Comparison of ENCODE assay signal across 16 cellular contexts in genomic region chr17:47853616-47854015, GRCh38. TPM values are rescaled to one million over a fixed set of nuclear protein-coding genes. Genes with fewer than 3 reads are reported as not detected.
DNase-seq lines count a peak whose midpoint lies in the region; ATAC-seq and TF ChIP-seq lines count a peak whose summit lies in the region.
"Had no signal": no experiment of that assay in that cellular context is flagged by ENCODE, and none has a peak within 500 bp of the region (broad histone marks: within the 10 kb centered on the region; RNA-seq: fewer than 3 reads in every experiment).

No MANE protein-coding gene starts in this region.

- H3K4me1 ChIP-seq in GM23338 (ENCODE audit: insufficient read depth) = peaks cover 39% of the 10 kb centered on the region
- peaks cover 22% of the 10 kb centered on the region for H3K4me1 ChIP-seq in left ventricle myocardium inferior

- DNase-seq in GM23338 (ENCODE audit: low spot score) (peak; percentile 16), chondrocyte (ENCODE audit: low spot score) (peak; percentile 20), glutamatergic neuron (no peak), hippocampal formation (lab: John Stamatoyannopoulos, UW) (no peak), left ventricle myocardium inferior (no peak)
- DNase-seq in CD4-positive, alpha-beta T cell = no peak
- DNase-seq: C1 segment of cervical spinal cord; Caco-2; CD8-positive, alpha-beta T cell; DMS153; DND-41; GM23248; H9 had no signal

- no peak for ATAC-seq in GM23338
- no peak for ATAC-seq in CD4-positive, alpha-beta T cell (ENCODE audit: poor library complexity)
- no peak for ATAC-seq in HG03565 (IDR thresholded peaks at IDR 0.05; ENCODE audit: unreplicated experiment)
- ATAC-seq: CD8-positive, alpha-beta T cell; HCT116 had no signal

- H3K36me3 Mint-ChIP-seq in GM23338 (ENCODE audit: low read depth) (no peaks in the 10 kb centered on the region), chondrocyte (ENCODE audit: low read depth) (no peaks in the 10 kb centered on the region), glutamatergic neuron (ENCODE audit: unreplicated experiment) (no peaks in the 10 kb centered on the region), nephron (ENCODE audit: low read depth) (no peaks in the 10 kb centered on the region)
- H3K36me3 Mint-ChIP-seq in CD4-positive, alpha-beta T cell (ENCODE audit: low read depth) = no peaks in the 10 kb centered on the region
- H3K36me3 Mint-ChIP-seq: CD8-positive, alpha-beta T cell had no signal

- H3K9me3 ChIP-seq in CD4-positive, alpha-beta T cell (ENCODE audit: control insufficient read depth, low read length) = no peaks in the 10 kb centered on the region
- no peaks in the 10 kb centered on the region for H3K9me3 ChIP-seq in left ventricle myocardium inferior (replicated peaks)
- H3K9me3 ChIP-seq: Caco-2 had no signal

- no peak overlapping the region for H3K27ac ChIP-seq in GM23338 (ENCODE audit: low read depth)
- H3K27ac ChIP-seq in CD4-positive, alpha-beta T cell (ENCODE audit: low read depth, low read length) = no peak overlapping the region
- H3K27ac ChIP-seq in left ventricle myocardium inferior (replicated peaks) = no peak overlapping the region
- H3K27ac ChIP-seq: GM23248 had no signal

- peaks cover 15% of the 10 kb centered on the region; the same call in 1 of the 2 replicates for H3F3A ChIP-seq in GM23338 (replicated peaks; ENCODE audit: low read depth)

- 0 out of 2 replicates have a peak overlapping the region, but pooled peaks have one; percentile 96 for H3K4me2 ChIP-seq in GM23338

- no peaks in the 10 kb centered on the region; the same call in 1 of the 2 replicates for H3K9me2 ChIP-seq in GM23338 (ENCODE audit: insufficient read depth)

- no peak overlapping the region for H3K4me3 ChIP-seq in GM23338
- no peak overlapping the region for H3K4me3 ChIP-seq in left ventricle myocardium inferior
- H3K4me3 ChIP-seq: GM23248 had no signal

- H3K36me3 ChIP-seq in GM23338 (ENCODE audit: insufficient read depth) = no peaks in the 10 kb centered on the region
- no peaks in the 10 kb centered on the region for H3K36me3 ChIP-seq in left ventricle myocardium inferior

- H3K4me1 Mint-ChIP-seq in GM23338 (peaks cover 55% of the 10 kb centered on the region), chondrocyte (ENCODE audit: low read depth) (peaks cover 14% of the 10 kb centered on the region), glutamatergic neuron (ENCODE audit: low read depth, unreplicated experiment) (peaks cover 17% of the 10 kb centered on the region), nephron (peaks cover 16% of the 10 kb centered on the region)
- peaks cover 16% of the 10 kb centered on the region for H3K4me1 Mint-ChIP-seq in CD4-positive, alpha-beta T cell (ENCODE audit: low read depth)

- no peak overlapping the region for H2AFZ ChIP-seq in GM23338
- H2AFZ ChIP-seq: GM23248 had no signal

- CTCF ChIA-PET in CD4-positive, alpha-beta T cell (lab: Charles Lee) = interaction anchor here (1.5 to 2.8 kb wide), 3 partner anchors 11 to 36 kb away, joined by 3 to 11 read pairs (median 7); no protein-coding TSS in a partner anchor

- peaks cover 77% of the 10 kb centered on the region for H3K27me3 Mint-ChIP-seq in GM23338 (ENCODE audit: insufficient read depth, low read depth, poor library complexity)
- peaks cover 51% of the 10 kb centered on the region for H3K27me3 Mint-ChIP-seq in chondrocyte (ENCODE audit: low read depth)
- H3K27me3 Mint-ChIP-seq in glutamatergic neuron (ENCODE audit: unreplicated experiment) = peaks cover 23% of the 10 kb centered on the region
- peaks cover 94% of the 10 kb centered on the region for H3K27me3 Mint-ChIP-seq in nephron (ENCODE audit: low read depth)
- H3K27me3 Mint-ChIP-seq in CD4-positive, alpha-beta T cell = peaks cover 82% of the 10 kb centered on the region

- H3K79me2 ChIP-seq in GM23338 (replicated peaks; ENCODE audit: insufficient read depth) = no peaks in the 10 kb centered on the region

- no peaks in the 10 kb centered on the region for H3K9me3 Mint-ChIP-seq in GM23338
- H3K9me3 Mint-ChIP-seq in chondrocyte (ENCODE audit: low read depth) = no peaks in the 10 kb centered on the region
- H3K9me3 Mint-ChIP-seq in glutamatergic neuron (ENCODE audit: unreplicated experiment) = peaks cover 2% of the 10 kb centered on the region
- H3K9me3 Mint-ChIP-seq in nephron = no peaks in the 10 kb centered on the region
- H3K9me3 Mint-ChIP-seq in CD4-positive, alpha-beta T cell = no peaks in the 10 kb centered on the region
- H3K9me3 Mint-ChIP-seq: CD8-positive, alpha-beta T cell; H9 had no signal

- H4K20me1 ChIP-seq in GM23338 (replicated peaks; ENCODE audit: insufficient read depth) = peaks cover 4% of the 10 kb centered on the region; the same call in 1 of the 2 replicates

- TF ChIP-seq CTCF in GM23338 (conservative IDR thresholded peaks at IDR 0.05; ENCODE audit: low read depth in 2 of 2) (no peak), chondrocyte (IDR thresholded peaks at IDR 0.05) (no peak), glutamatergic neuron (IDR thresholded peaks at IDR 0.05; ENCODE audit: partially characterized antibody, unreplicated experiment) (no peak), nephron (IDR thresholded peaks at IDR 0.05; ENCODE audit: unreplicated experiment in 3 of 3) (no peak), left ventricle myocardium inferior (IDR thresholded peaks at IDR 0.05; ENCODE audit: borderline replicate concordance) (no peak)
- TF ChIP-seq CTCF in CD4-positive, alpha-beta T cell (IDR thresholded peaks at IDR 0.05) = no peak

- H3K27ac Mint-ChIP-seq in GM23338 (no peak overlapping the region), chondrocyte (ENCODE audit: unreplicated experiment) (no peak overlapping the region), glutamatergic neuron (ENCODE audit: unreplicated experiment) (peak overlapping the region; percentile 45), nephron (peak overlapping the region in 1 of 3 experiments; percentile 7)
- no peak overlapping the region for H3K27ac Mint-ChIP-seq in CD4-positive, alpha-beta T cell
- H3K27ac Mint-ChIP-seq: CD8-positive, alpha-beta T cell; H9 had no signal

- intact Hi-C loops in CD4-positive, alpha-beta T cell (cut with DNase I, micrococcal nuclease) = no loop called here
- intact Hi-C loops in left ventricle myocardium inferior (cut with micrococcal nuclease) = no loop called here

- H3K27me3 ChIP-seq in GM23338 (ENCODE audit: insufficient read depth) (peaks cover 85% of the 10 kb centered on the region), left ventricle myocardium inferior (ENCODE audit: low read depth) (peaks cover 97% of the 10 kb centered on the region)
- H3K27me3 ChIP-seq in CD4-positive, alpha-beta T cell (ENCODE audit: control insufficient read depth, insufficient read depth, low read length) = peaks cover 61% of the 10 kb centered on the region

- H3K4me3 Mint-ChIP-seq in GM23338 = no peak overlapping the region
- H3K4me3 Mint-ChIP-seq in chondrocyte (ENCODE audit: unreplicated experiment) = no peak overlapping the region
- peak overlapping the region; percentile 58 for H3K4me3 Mint-ChIP-seq in glutamatergic neuron (ENCODE audit: unreplicated experiment)
- H3K4me3 Mint-ChIP-seq in nephron = peak overlapping the region; percentile 22 to 31 (median 26)
- H3K4me3 Mint-ChIP-seq in CD4-positive, alpha-beta T cell = no peak overlapping the region
- H3K4me3 Mint-ChIP-seq: CD8-positive, alpha-beta T cell; H9 had no signal

- POLR2A ChIA-PET in CD4-positive, alpha-beta T cell (lab: Charles Lee) = interaction anchor here (1.8 kb wide), 1 partner anchor 42 kb away, joined by 7 read pairs; the partner anchor contains the start of gene SP2

TF ChIP-seq in GM23338, 12 proteins besides CTCF, POLR2A, EP300 and RAD21 (continues in another document):
- TF ChIP-seq ZNF331 (CRISPR knock-in tag; IDR thresholded peaks at IDR 0.05; ENCODE audit: low read depth) = no peak
- no peak for TF ChIP-seq EZH2 (IDR thresholded peaks at IDR 0.05; ENCODE audit: low read depth, unreplicated experiment)
- TF ChIP-seq NANOG (IDR thresholded peaks at IDR 0.05; ENCODE audit: borderline replicate concordance) = no peak
- no peak for TF ChIP-seq POLR2AphosphoS5 (IDR thresholded peaks at IDR 0.05; ENCODE audit: low read depth)

RNA-seq across cellular contexts. Expression of gene SP6, which starts 2.7 kb away (rescaled TPM):
- 0.82 and 1.0 TPM in 2 replicates for total RNA-seq in GM23338 (2014; rRNA removed; shearing (Covaris generic))
- polyA plus RNA-seq in GM23338 (2016; fragmentation: Nextera tagmentation; extraction: Ambion mirVana) = 0.13 and 0.23 TPM in 2 replicates
- total RNA-seq in chondrocyte (0.05 to 0.15 TPM (median 0.08 TPM) in 3 replicates), glutamatergic neuron (ENCODE audit: unreplicated experiment) (1.7 TPM), left ventricle myocardium inferior (0.16 TPM)
- total RNA-seq in CD4-positive, alpha-beta T cell = under 1 TPM; 0.17 to 0.27 TPM
- total RNA-seq: GM23248 had no signal
- polyA plus RNA-seq: GM23248 had no signal

RNA-seq across cellular contexts. Expression of gene SCRN2, which starts 12.5 kb away (rescaled TPM):
- total RNA-seq in GM23338 (2014; rRNA removed; shearing (Covaris generic)) = 39.1 and 40.6 TPM in 2 replicates
- polyA plus RNA-seq in GM23338 (2016; fragmentation: Nextera tagmentation; extraction: Ambion mirVana) = 44.0 and 45.5 TPM in 2 replicates
- 14.9 to 32.9 TPM (median 15.7 TPM) in 3 replicates for total RNA-seq in chondrocyte
- total RNA-seq in glutamatergic neuron (ENCODE audit: unreplicated experiment) = 39.1 TPM
- total RNA-seq in CD4-positive, alpha-beta T cell = 10 to 100 TPM; 15.3 to 17.2 TPM
- 27.1 TPM for total RNA-seq in left ventricle myocardium inferior

RNA-seq across cellular contexts. Expression of gene LRRC46, which starts 22.1 kb away (rescaled TPM):
- 0.35 TPM in 1 of 2 replicates, not detected in the other for total RNA-seq in GM23338 (2014; rRNA removed; shearing (Covaris generic))
- 0.14 and 0.18 TPM in 2 replicates for polyA plus RNA-seq in GM23338 (2016; fragmentation: Nextera tagmentation; extraction: Ambion mirVana)
- total RNA-seq in chondrocyte (0.35 to 0.65 TPM in 2 of 3 replicates, not detected in the other), glutamatergic neuron (ENCODE audit: unreplicated experiment) (1.3 TPM), left ventricle myocardium inferior (0.63 TPM)
- total RNA-seq in CD4-positive, alpha-beta T cell = under 1 TPM; 0.42 to 0.85 TPM
- total RNA-seq: GM23248 had no signal

RNA-seq across cellular contexts. Expression of gene MRPL10, which starts 22.3 kb away (rescaled TPM):
- 74.7 and 75.8 TPM in 2 replicates for total RNA-seq in GM23338 (2014; rRNA removed; shearing (Covaris generic))
- polyA plus RNA-seq in GM23338 (2016; fragmentation: Nextera tagmentation; extraction: Ambion mirVana) = 50.2 and 53.5 TPM in 2 replicates
- 23.9 to 25.4 TPM (median 24.8 TPM) in 3 replicates for total RNA-seq in chondrocyte
- total RNA-seq in glutamatergic neuron (ENCODE audit: unreplicated experiment) = 38.7 TPM
- total RNA-seq in CD4-positive, alpha-beta T cell = 10 to 100 TPM; 49.0 to 51.4 TPM
- total RNA-seq in left ventricle myocardium inferior = 60.5 TPM

RNA-seq across cellular contexts. Expression of gene OSBPL7, which starts 32.0 kb away (rescaled TPM):
- 8.1 and 9.8 TPM in 2 replicates for total RNA-seq in GM23338 (2014; rRNA removed; shearing (Covaris generic))
- 3.4 and 3.7 TPM in 2 replicates for polyA plus RNA-seq in GM23338 (2016; fragmentation: Nextera tagmentation; extraction: Ambion mirVana)
- total RNA-seq in chondrocyte = 17.4 to 28.1 TPM (median 20.3 TPM) in 3 replicates
- total RNA-seq in glutamatergic neuron (ENCODE audit: unreplicated experiment) = 30.0 TPM
- 10 to 100 TPM; 30.1 to 30.8 TPM for total RNA-seq in CD4-positive, alpha-beta T cell
- 4.4 TPM for total RNA-seq in left ventricle myocardium inferior

Comparison
In these comparisons a context has a peak if more than half of its experiments do, and no peak if none do; other contexts are left out.
1. DNase-seq: peak in GM23338 (single experiment) and chondrocyte (single experiment); none in glutamatergic neuron (single experiment), hippocampal formation (0 of 2), CD4-positive, alpha-beta T cell (0 of 10) and left ventricle myocardium inferior (single experiment).
2. H3K4me3 Mint-ChIP-seq: peak in glutamatergic neuron (single experiment) and nephron (3 of 3); none in GM23338 (single experiment), chondrocyte (single experiment) and CD4-positive, alpha-beta T cell (single experiment).